Comparison of ENCODE assay signal across 36 cellular contexts in genomic region chr1:38773483-38773882, GRCh38.
"Had no signal": no experiment of that assay in that cellular context is flagged by ENCODE, and none has a peak within 500 bp of the region (broad histone marks: within the 10 kb centered on the region; RNA-seq: fewer than 3 reads in every experiment).

No MANE protein-coding gene starts in this region.

- H3K27ac ChIP-seq: brain microvascular endothelial cell, esophagus muscularis mucosa, foreskin keratinocyte, gastroesophageal sphincter, heart right ventricle, WERI-Rb-1 had no signal

- H3K4me3 ChIP-seq: esophagus muscularis mucosa, gastroesophageal sphincter, heart right ventricle had no signal

- H3K9me3 ChIP-seq: esophagus muscularis mucosa, gastroesophageal sphincter had no signal

- H3K9me3 Mint-ChIP-seq: activated B cell treated with CpG ODN at 0.5 μM for 24 hours; activated CD8-positive, alpha-beta T cell treated with anti-CD3 and anti-CD28 coated beads for 36 hours; activated T-helper 1 cell treated with anti-CD3 and anti-CD28 coated beads, Interleukin-12 subunit alpha, Interleukin-12 subunit beta, Interleukin-2, Interleukin-4 antibody, amounts not matched to agents 30 ng/mL and 10 ng/mL and 1 ng/mL, durations not matched to agents 14 hours and 24 hours and 36 hours; central memory CD8-positive, alpha-beta T cell; effector memory CD8-positive, alpha-beta T cell; T-helper 2 cell treated with Interferon-gamma antibody and Interleukin-4, amounts not matched to agents 5 μg/mL and 100 μg/mL, for 36 hours had no signal

- H3K36me3 ChIP-seq: brain microvascular endothelial cell, esophagus muscularis mucosa, gastroesophageal sphincter, heart right ventricle, WERI-Rb-1 had no signal

- H3K27me3 ChIP-seq: brain microvascular endothelial cell, foreskin keratinocyte had no signal

- ATAC-seq: activated CD4-positive, CD25-positive, alpha-beta regulatory T cell treated with anti-CD3 and anti-CD28 coated beads, Interleukin-2, amount 50 U/mL, for 24 hours; activated CD8-positive, alpha-beta memory T cell treated with anti-CD3 and anti-CD28 coated beads, Interleukin-2, amount 10 ng/mL, durations not matched to agents 7 days and 5 days; activated CD8-positive, alpha-beta T cell treated with anti-CD3 and anti-CD28 coated beads for 36 hours; effector memory CD8-positive, alpha-beta T cell; foreskin keratinocyte; gastroesophageal sphincter; heart right ventricle; T-helper 17 cell had no signal

- H3K27ac Mint-ChIP-seq: activated B cell treated with CpG ODN at 0.5 μM for 24 hours; activated CD8-positive, alpha-beta memory T cell treated with anti-CD3 and anti-CD28 coated beads, Interleukin-2, amount 10 ng/mL, durations not matched to agents 7 days and 5 days; activated CD8-positive, alpha-beta T cell treated with anti-CD3 and anti-CD28 coated beads for 36 hours; activated naive CD8-positive, alpha-beta T cell; activated T-helper 1 cell treated with anti-CD3 and anti-CD28 coated beads, Interleukin-12 subunit alpha, Interleukin-12 subunit beta, Interleukin-2, Interleukin-4 antibody, amounts not matched to agents 30 ng/mL and 10 ng/mL and 1 ng/mL, durations not matched to agents 14 hours and 24 hours and 36 hours; effector memory CD8-positive, alpha-beta T cell; T-helper 17 cell; T-helper 2 cell treated with Interferon-gamma antibody and Interleukin-4, amounts not matched to agents 5 μg/mL and 100 μg/mL, for 36 hours had no signal

- H3K4me1 Mint-ChIP-seq: activated B cell treated with CpG ODN at 0.5 μM for 24 hours; activated CD8-positive, alpha-beta memory T cell treated with anti-CD3 and anti-CD28 coated beads, Interleukin-2, amount 10 ng/mL, durations not matched to agents 7 days and 5 days; central memory CD8-positive, alpha-beta T cell had no signal

- H3K4me1 ChIP-seq: esophagus muscularis mucosa, foreskin keratinocyte, gastroesophageal sphincter, heart right ventricle had no signal

- FAIRE-seq: astrocyte, bronchial epithelial cell, colon had no signal

- H3K4me3 Mint-ChIP-seq: activated B cell treated with CpG ODN at 0.5 μM for 24 hours; activated CD8-positive, alpha-beta memory T cell treated with anti-CD3 and anti-CD28 coated beads, Interleukin-2, amount 10 ng/mL, durations not matched to agents 7 days and 5 days; activated CD8-positive, alpha-beta T cell treated with anti-CD3 and anti-CD28 coated beads for 36 hours; activated naive CD8-positive, alpha-beta T cell; activated T-helper 1 cell treated with anti-CD3 and anti-CD28 coated beads, Interleukin-12 subunit alpha, Interleukin-12 subunit beta, Interleukin-2, Interleukin-4 antibody, amounts not matched to agents 30 ng/mL and 10 ng/mL and 1 ng/mL, durations not matched to agents 14 hours and 24 hours and 36 hours; central memory CD8-positive, alpha-beta T cell; effector memory CD8-positive, alpha-beta T cell; T-helper 17 cell; T-helper 2 cell treated with Interferon-gamma antibody and Interleukin-4, amounts not matched to agents 5 μg/mL and 100 μg/mL, for 36 hours had no signal

- DNase-seq: activated B cell treated with CpG ODN at 0.5 μM for 24 hours; activated CD4-positive, alpha-beta T cell treated with anti-CD3 and anti-CD28 coated beads for 48 hours; activated CD4-positive, alpha-beta T cell treated with anti-CD3 and anti-CD28 coated beads, Interleukin-2, amount 50 U/mL, for 1 hour; activated CD4-positive, alpha-beta T cell treated with anti-CD3 and anti-CD28 coated beads, Interleukin-2, amount 50 U/mL, for 48 hours; activated CD8-positive, alpha-beta memory T cell treated with anti-CD3 and anti-CD28 coated beads, Interleukin-2, amount 10 ng/mL, durations not matched to agents 7 days and 5 days; activated CD8-positive, alpha-beta memory T cell treated with anti-CD3 and anti-CD28 coated beads, Interleukin-2, amount 50 U/mL, for 4 hours; activated CD8-positive, alpha-beta T cell treated with anti-CD3 and anti-CD28 coated beads for 36 hours; activated gamma-delta T cell; activated naive CD4-positive, alpha-beta T cell; activated naive CD4-positive, alpha-beta T cell treated with anti-CD3 and anti-CD28 coated beads, Interleukin-2, amount 50 U/mL, for 16 hours; activated T-cell treated with anti-CD3 and anti-CD28 coated beads, Interleukin-2, amount 50 U/mL, for 1 hour; activated T-cell treated with anti-CD3 and anti-CD28 coated beads, Interleukin-2, amount 50 U/mL, for 48 hours; amniotic stem cell; anterior cingulate cortex; brain microvascular endothelial cell; cortex of kidney; dermis blood vessel endothelial cell; effector CD4-positive, alpha-beta T cell; effector memory CD8-positive, alpha-beta T cell; erythroblast; foreskin keratinocyte; heart right ventricle; T-helper 1 cell; T-helper 17 cell; T1000; WERI-Rb-1 had no signal

- H3K36me3 Mint-ChIP-seq: activated CD8-positive, alpha-beta memory T cell treated with anti-CD3 and anti-CD28 coated beads, Interleukin-2, amount 10 ng/mL, durations not matched to agents 7 days and 5 days; activated naive CD8-positive, alpha-beta T cell had no signal
